In genomic region chr11:1227551-1228182, GRCh38 we compare ENCODE assay signal across 27 cellular contexts. TPM values are rescaled to one million over a fixed set of nuclear protein-coding genes. Genes with fewer than 3 reads are reported as not detected.
DNase-seq lines count a peak whose midpoint lies in the region; ATAC-seq and TF ChIP-seq lines count a peak whose summit lies in the region.
"Had no signal": no experiment of that assay in that cellular context is flagged by ENCODE, and none has a peak within 500 bp of the region (broad histone marks: within the 10 kb centered on the region; RNA-seq: fewer than 3 reads in every experiment).

No MANE protein-coding gene starts in this region.

- H3K27me3 ChIP-seq in left ventricle myocardium inferior (ENCODE audit: low read depth) (peaks cover 96% of the 10 kb centered on the region), lower lobe of right lung (ENCODE audit: low read depth) (peaks cover 53% of the 10 kb centered on the region)

- H3K36me3 ChIP-seq in left ventricle myocardium inferior (no peaks in the 10 kb centered on the region), lower lobe of right lung (no peaks in the 10 kb centered on the region)
- H3K36me3 ChIP-seq: esophagus muscularis mucosa, upper lobe of left lung had no signal

- no peak overlapping the region for H3K27ac Mint-ChIP-seq in type B pancreatic cell
- H3K27ac Mint-ChIP-seq: activated CD4-positive, alpha-beta T cell treated with anti-CD3 and anti-CD28 coated beads, Interleukin-2, amount 10 ng/mL, durations not matched to agents 24 days and 14 days; naive B cell; T-helper 2 cell treated with Interferon-gamma antibody and Interleukin-4, amounts not matched to agents 5 μg/mL and 100 μg/mL, for 36 hours had no signal

- ATAC-seq in Right ventricle myocardium superior (ENCODE audit: poor library complexity) (no peak), lower lobe of right lung (no peak), HG02938 (IDR thresholded peaks at IDR 0.05; ENCODE audit: unreplicated experiment) (no peak), HG03521 (IDR thresholded peaks at IDR 0.05; ENCODE audit: unreplicated experiment) (no peak), GM19467 (IDR thresholded peaks at IDR 0.05; ENCODE audit: unreplicated experiment) (no peak)
- ATAC-seq: foreskin keratinocyte, left colon had no signal

- no peaks in the 10 kb centered on the region for H3K4me1 ChIP-seq in left ventricle myocardium inferior
- H3K4me1 ChIP-seq in lower lobe of right lung, result no peaks in the 10 kb centered on the region
- H3K4me1 ChIP-seq: esophagus muscularis mucosa, foreskin keratinocyte had no signal

- H3K4me3 Mint-ChIP-seq in type B pancreatic cell, result no peak overlapping the region
- H3K4me3 Mint-ChIP-seq: activated CD4-positive, alpha-beta T cell treated with anti-CD3 and anti-CD28 coated beads, Interleukin-2, amount 10 ng/mL, durations not matched to agents 24 days and 14 days; naive B cell; T-helper 2 cell treated with Interferon-gamma antibody and Interleukin-4, amounts not matched to agents 5 μg/mL and 100 μg/mL, for 36 hours had no signal

- no peaks in the 10 kb centered on the region for H3K9me3 ChIP-seq in left ventricle myocardium inferior (replicated peaks)
- H3K9me3 ChIP-seq in lower lobe of right lung, result no peaks in the 10 kb centered on the region
- H3K9me3 ChIP-seq: esophagus muscularis mucosa, upper lobe of left lung had no signal

- H3K27ac ChIP-seq in left ventricle myocardium inferior (replicated peaks) (no peak overlapping the region), lower lobe of right lung (no peak overlapping the region)
- H3K27ac ChIP-seq: esophagus muscularis mucosa, foreskin keratinocyte, upper lobe of left lung had no signal

- H3K27me3 Mint-ChIP-seq in type B pancreatic cell, result no peaks in the 10 kb centered on the region
- H3K27me3 Mint-ChIP-seq: activated CD4-positive, alpha-beta T cell treated with anti-CD3 and anti-CD28 coated beads, Interleukin-2, amount 10 ng/mL, durations not matched to agents 24 days and 14 days; naive B cell had no signal

- H3K4me3 ChIP-seq in left ventricle myocardium inferior (no peak overlapping the region), lower lobe of right lung (no peak overlapping the region)
- H3K4me3 ChIP-seq: esophagus muscularis mucosa, upper lobe of left lung had no signal

- H3K4me1 Mint-ChIP-seq in type B pancreatic cell (ENCODE audit: unreplicated experiment), result no peaks in the 10 kb centered on the region
- H3K4me1 Mint-ChIP-seq: activated CD4-positive, alpha-beta T cell treated with anti-CD3 and anti-CD28 coated beads, Interleukin-2, amount 10 ng/mL, durations not matched to agents 24 days and 14 days; naive B cell had no signal

- no peak for TF ChIP-seq CTCF in left ventricle myocardium inferior (IDR thresholded peaks at IDR 0.05; ENCODE audit: borderline replicate concordance)
- TF ChIP-seq CTCF in lower lobe of right lung (IDR thresholded peaks at IDR 0.05), result no peak
- no peak for TF ChIP-seq CTCF in type B pancreatic cell (conservative IDR thresholded peaks at IDR 0.05)

- intact Hi-C loops in Right ventricle myocardium superior (cut with DNase I) (no loop called here), left ventricle myocardium inferior (cut with micrococcal nuclease) (no loop called here), lower lobe of right lung (cut with DNase I) (no loop called here)

- H3K9me3 Mint-ChIP-seq in type B pancreatic cell, result no peaks in the 10 kb centered on the region
- H3K9me3 Mint-ChIP-seq: activated CD4-positive, alpha-beta T cell treated with anti-CD3 and anti-CD28 coated beads, Interleukin-2, amount 10 ng/mL, durations not matched to agents 24 days and 14 days; naive B cell; T-helper 2 cell treated with Interferon-gamma antibody and Interleukin-4, amounts not matched to agents 5 μg/mL and 100 μg/mL, for 36 hours had no signal

- DNase-seq in Right ventricle myocardium superior (peak; percentile 27), left ventricle myocardium inferior (no peak), ecto neural progenitor cell (ENCODE audit: low spot score) (peak; percentile 42), lower lobe of right lung (peak; percentile 16), type B pancreatic cell (ENCODE audit: extremely low spot score, unreplicated experiment) (peak; percentile 60)
- DNase-seq: activated CD4-positive, alpha-beta T cell treated with anti-CD3 and anti-CD28 coated beads, Interleukin-2, amount 10 ng/mL, durations not matched to agents 24 days and 14 days; activated naive CD4-positive, alpha-beta T cell treated with anti-CD3 and anti-CD28 coated beads, Interleukin-2, amount 50 U/mL, for 16 hours; activated T-cell treated with anti-CD3 and anti-CD28 coated beads, Interleukin-2, amount 50 U/mL, for 1 hour; anterior cingulate cortex; DMS79; foreskin keratinocyte; GF-D8; KG1; naive B cell; NCI-H1436; NCI-H446 treated with DMSO at 0.1 percent for 48 hours; occipital lobe; RPMI8226; stimulated activated CD4-positive, alpha-beta T cell treated with anti-CD3 and anti-CD28 coated beads, Interleukin-2, amount 100 ng/mL, for 48 hours had no signal

- H3K36me3 Mint-ChIP-seq in type B pancreatic cell, result no peaks in the 10 kb centered on the region
- H3K36me3 Mint-ChIP-seq: naive B cell had no signal

RNA-seq across cellular contexts. Expression of gene MUC5B, which starts 4.8 kb away (rescaled TPM):
- total RNA-seq in Right ventricle myocardium superior, result not detected
- not detected for total RNA-seq in left ventricle myocardium inferior
- total RNA-seq in lower lobe of right lung, result 57.5 TPM
- 0.48 and 2.0 TPM in 2 replicates for total RNA-seq in type B pancreatic cell (ENCODE audit: low replicate concordance)
- total RNA-seq: activated CD4-positive, alpha-beta T cell treated with anti-CD3 and anti-CD28 coated beads, Interleukin-2, amount 10 ng/mL, durations not matched to agents 24 days and 14 days; activated CD8-positive, alpha-beta memory T cell treated with anti-CD3 and anti-CD28 coated beads for 36 hours; foreskin keratinocyte; occipital lobe had no signal

Comparison
In these comparisons a context has a peak if more than half of its experiments do, and no peak if none do; other contexts are left out.
1. RNA of gene MUC5B, which starts 4.8 kb away (total RNA-seq): 57.5 TPM in lower lobe of right lung (single experiment); 0.48 to 2.0 TPM in type B pancreatic cell, not detected in left ventricle myocardium inferior (single experiment) and not detected in Right ventricle myocardium superior (single experiment); every median in the first group is over 10 times any median in the second.